16 cellular contexts compared by ENCODE assay signal in the genomic region with DNA sequence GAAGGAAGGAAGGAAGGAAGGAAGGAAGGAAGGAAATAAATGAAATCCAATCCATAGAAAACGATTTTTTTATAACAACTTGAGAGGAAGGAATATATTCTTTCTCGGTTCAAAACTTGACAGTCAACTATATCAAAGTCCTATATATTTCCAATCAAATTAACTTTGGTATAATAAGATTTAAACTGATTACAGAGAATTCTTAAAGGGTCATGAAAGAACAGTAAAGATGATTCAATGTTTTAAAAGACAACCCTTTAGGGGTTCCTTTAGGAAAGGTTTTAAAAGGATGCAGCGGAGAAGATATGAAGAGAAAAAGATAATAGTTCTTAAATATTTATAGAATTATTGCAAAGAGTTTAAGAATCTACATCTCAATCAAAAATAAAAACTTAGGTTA.
A peak's percentile ranks its signal among the peaks of the same experiment; 100 is the strongest.
DNase-seq lines count a peak whose midpoint lies in the region; TF ChIP-seq lines count a peak whose summit lies in the region.
"Had no signal": no experiment of that assay in that cellular context is flagged by ENCODE, and none has a peak within 500 bp of the region (broad histone marks: within the 10 kb centered on the region; RNA-seq: fewer than 3 reads in every experiment).

No MANE protein-coding gene starts in this region.

- H3K36me3 ChIP-seq in SK-N-MC (ENCODE audit: insufficient read depth, low read length) (no peaks in the 10 kb centered on the region), suprapubic skin (no peaks in the 10 kb centered on the region), H7 (replicated peaks; ENCODE audit: control insufficient read depth, insufficient read depth, low read length) (no peaks in the 10 kb centered on the region)
- H3K36me3 ChIP-seq: BLaER1 treated with 17β-estradiol and CSF1 and Interleukin-3, amounts not matched to agents 10 nM and 100 nM had no signal

- TF ChIP-seq EP300 in suprapubic skin (IDR thresholded peaks at IDR 0.05): no peak

- H3K4me3 ChIP-seq in SK-N-MC: peak overlapping the region; percentile 62; the same call in 1 of the 2 replicates
- H3K4me3 ChIP-seq in suprapubic skin: no peak overlapping the region
- H3K4me3 ChIP-seq in H7 (ENCODE audit: insufficient read depth, low read depth, low read length): no peak overlapping the region
- H3K4me3 ChIP-seq: BLaER1 treated with 17β-estradiol and CSF1 and Interleukin-3, amounts not matched to agents 10 nM and 100 nM had no signal

- peaks cover 42% of the 10 kb centered on the region for H3K4me1 Mint-ChIP-seq in nephron
- H3K4me1 Mint-ChIP-seq: B cell had no signal

- H3K9ac ChIP-seq in SK-N-MC (ENCODE audit: insufficient read length): no peak overlapping the region
- H3K9ac ChIP-seq: BLaER1 treated with 17β-estradiol and CSF1 and Interleukin-3, amounts not matched to agents 10 nM and 100 nM had no signal

- H3K27ac Mint-ChIP-seq in nephron: peak overlapping the region in 2 of 3 experiments; percentile 93 to 94
- H3K27ac Mint-ChIP-seq: B cell; CD4-positive, alpha-beta T cell; CD8-positive, alpha-beta T cell had no signal

- no peaks in the 10 kb centered on the region for H3K36me3 Mint-ChIP-seq in nephron (ENCODE audit: low read depth)
- H3K36me3 Mint-ChIP-seq: CD8-positive, alpha-beta T cell had no signal

- WGBS in suprapubic skin: 80% methylated on average over 3 of the region's 3 CpGs

- TF ChIP-seq CTCF in nephron (IDR thresholded peaks at IDR 0.05; ENCODE audit: unreplicated experiment in 3 of 3) (no peak), suprapubic skin (IDR thresholded peaks at IDR 0.05) (no peak)

- H3K9me3 ChIP-seq in SK-N-MC (ENCODE audit: low read depth, low read length): no peaks in the 10 kb centered on the region
- H3K9me3 ChIP-seq in suprapubic skin: no peaks in the 10 kb centered on the region
- H3K9me3 ChIP-seq: BLaER1 treated with 17β-estradiol and CSF1 and Interleukin-3, amounts not matched to agents 10 nM and 100 nM; Caco-2 had no signal

- H3K9me3 Mint-ChIP-seq in nephron: no peaks in the 10 kb centered on the region
- H3K9me3 Mint-ChIP-seq: CD4-positive, alpha-beta T cell; CD8-positive, alpha-beta T cell had no signal

- H3K4me3 Mint-ChIP-seq in nephron: no peak overlapping the region
- H3K4me3 Mint-ChIP-seq: B cell; CD4-positive, alpha-beta T cell; CD8-positive, alpha-beta T cell had no signal

- H3K27ac ChIP-seq in SK-N-MC: peak overlapping the region; percentile 97
- H3K27ac ChIP-seq in suprapubic skin: no peak overlapping the region
- H3K27ac ChIP-seq: BLaER1 treated with 17β-estradiol and CSF1 and Interleukin-3, amounts not matched to agents 10 nM and 100 nM; C4-2B had no signal

- H3K27me3 Mint-ChIP-seq in nephron (ENCODE audit: low read depth): no peaks in the 10 kb centered on the region
- H3K27me3 Mint-ChIP-seq: B cell; CD4-positive, alpha-beta T cell had no signal

- TF ChIP-seq POLR2A in suprapubic skin (IDR thresholded peaks at IDR 0.05): no peak

- H3K4me1 ChIP-seq in suprapubic skin: no peaks in the 10 kb centered on the region
- H3K4me1 ChIP-seq: BLaER1 treated with 17β-estradiol and CSF1 and Interleukin-3, amounts not matched to agents 10 nM and 100 nM; Caco-2 had no signal

- DNase-seq in SK-N-MC (ENCODE audit: low read depth, low spot score): peak; percentile 62
- DNase-seq in suprapubic skin (ENCODE audit: low spot score in 2 of 2): no peak
- no peak for DNase-seq in NCI-H510A treated with DMSO at 0.1 percent for 48 hours (lab: John Stamatoyannopoulos, UW)
- no peak for DNase-seq in H7
- DNase-seq: 8988T; AML-193; Caco-2; Calu3; CD4-positive, alpha-beta T cell; CD8-positive, alpha-beta T cell; DMS79 treated with DMSO at 0.1 percent for 48 hours; GF-D8 had no signal

- H3K27me3 ChIP-seq in suprapubic skin: no peaks in the 10 kb centered on the region
- no peaks in the 10 kb centered on the region for H3K27me3 ChIP-seq in H7 (ENCODE audit: control insufficient read depth, insufficient read depth, low read length)
- H3K27me3 ChIP-seq: BLaER1 treated with 17β-estradiol and CSF1 and Interleukin-3, amounts not matched to agents 10 nM and 100 nM had no signal
